8 cellular contexts compared by ENCODE assay signal in the genomic region with DNA sequence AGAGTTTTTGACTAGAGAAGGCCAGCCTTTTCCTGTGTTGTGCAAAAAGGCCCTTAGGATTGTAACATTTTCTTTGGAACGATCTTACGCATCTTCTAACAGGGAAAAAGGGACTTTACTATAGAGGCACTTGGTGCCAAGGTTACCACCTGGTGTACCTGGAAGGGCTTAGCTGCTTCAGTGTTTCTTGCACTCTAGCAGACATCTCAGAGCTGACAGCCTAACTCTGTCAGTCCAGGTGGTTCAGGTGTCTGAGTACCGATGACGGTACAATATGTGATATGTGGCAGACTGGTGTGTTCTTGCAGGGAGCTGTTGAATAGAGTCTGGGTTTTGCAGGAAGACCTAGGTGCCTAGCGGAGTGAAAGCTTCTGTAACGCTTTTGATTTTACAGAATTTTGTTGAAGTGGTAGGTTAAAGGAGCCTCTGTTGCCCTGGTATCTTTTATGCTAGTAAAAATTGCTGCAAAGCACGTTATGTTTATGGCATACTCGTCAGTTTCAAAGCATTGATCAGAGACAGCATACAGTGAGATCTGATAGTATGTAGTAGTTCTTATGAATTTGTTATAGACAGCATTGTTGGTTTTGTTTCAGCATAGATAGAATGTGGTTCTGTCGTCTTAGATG. TPM values are rescaled to one million over a fixed set of nuclear protein-coding genes. Genes with fewer than 3 reads are reported as not detected.
DNase-seq lines count a peak whose midpoint lies in the region; ATAC-seq and TF ChIP-seq lines count a peak whose summit lies in the region.

No MANE protein-coding gene starts in this region.

- H3K4me1 ChIP-seq in breast epithelium: no peaks in the 10 kb centered on the region
- peaks cover 11% of the 10 kb centered on the region for H3K4me1 ChIP-seq in lower lobe of right lung
- H3K4me1 ChIP-seq in upper lobe of left lung: peaks cover 7 to 42% (median 11%) of the 10 kb centered on the region in 4 donors

- peak in 1 of 2 donors; percentile 7 for ATAC-seq in lower lobe of right lung
- no peak for ATAC-seq in upper lobe of left lung (ENCODE audit: low FRiP score in 2 of 2)

- 10 to 13% methylated on average over 6 to 9 of the region's 9 CpGs for WGBS in upper lobe of left lung, 2 donors

- peak; percentile 72 for DNase-seq in NCI-H2171 treated with DMSO at 0.1 percent for 48 hours (lab: John Stamatoyannopoulos, UW)
- DNase-seq in NCI-H2171 (lab: John Stamatoyannopoulos, UW): no peak
- DNase-seq in NCI-H748 (lab: John Stamatoyannopoulos, UW; ENCODE audit: unreplicated experiment): peak; percentile 54
- peak in 1 of 2 donors; percentile 26 for DNase-seq in breast epithelium (ENCODE audit: low spot score in 2 of 2)
- DNase-seq in lower lobe of right lung: no peak
- peak in 1 of 2 donors; percentile 56 for DNase-seq in upper lobe of left lung
- DNase-seq in NCI-H446 treated with DMSO at 0.1 percent for 48 hours (lab: John Stamatoyannopoulos, UW): no peak
- DNase-seq in LoVo (ENCODE audit: low spot score): no peak

- H3K4me3 ChIP-seq in breast epithelium: peak overlapping the region; percentile 95
- peak overlapping the region; percentile 89 for H3K4me3 ChIP-seq in lower lobe of right lung
- peak overlapping the region; percentile 53 to 88 (median 76) for H3K4me3 ChIP-seq in upper lobe of left lung

- no peaks in the 10 kb centered on the region for H3K27me3 ChIP-seq in breast epithelium
- no peaks in the 10 kb centered on the region for H3K27me3 ChIP-seq in lower lobe of right lung (ENCODE audit: low read depth)
- no peaks in the 10 kb centered on the region for H3K27me3 ChIP-seq in upper lobe of left lung

- intact Hi-C loops in breast epithelium (cut with DNase I; ENCODE audit: low total_unique reads) (loop anchor here (5.0 kb wide), 1 partner anchor 366 kb away; the partner anchor contains the start of gene PHTF1), lower lobe of right lung (cut with DNase I) (no loop called here)

- TF ChIP-seq CTCF in breast epithelium (IDR thresholded peaks at IDR 0.05): no peak
- TF ChIP-seq CTCF in lower lobe of right lung (IDR thresholded peaks at IDR 0.05): no peak
- TF ChIP-seq CTCF in upper lobe of left lung (IDR thresholded peaks at IDR 0.05): no peak

- no peak for TF ChIP-seq POLR2A in breast epithelium (IDR thresholded peaks at IDR 0.05)
- TF ChIP-seq POLR2A in upper lobe of left lung (IDR thresholded peaks at IDR 0.05): peak in 1 of 4 donors; percentile 27

- peak overlapping the region; percentile 92 for H3K27ac ChIP-seq in breast epithelium
- H3K27ac ChIP-seq in lower lobe of right lung: peak overlapping the region; percentile 89
- peak overlapping the region; percentile 81 to 93 (median 91) for H3K27ac ChIP-seq in upper lobe of left lung

- H3K36me3 ChIP-seq in breast epithelium (no peaks in the 10 kb centered on the region), lower lobe of right lung (no peaks in the 10 kb centered on the region), upper lobe of left lung (no peaks in the 10 kb centered on the region)

- no peak for TF ChIP-seq EP300 in upper lobe of left lung (IDR thresholded peaks at IDR 0.05)

- H3K9me3 ChIP-seq in breast epithelium: no peaks in the 10 kb centered on the region
- H3K9me3 ChIP-seq in lower lobe of right lung: no peaks in the 10 kb centered on the region
- H3K9me3 ChIP-seq in upper lobe of left lung: no peaks in the 10 kb centered on the region

RNA-seq across cellular contexts. Expression of gene MAGI3, which starts 1.4 kb away (rescaled TPM):
- total RNA-seq in breast epithelium (10 to 100 TPM; 14.9 to 66.9 (median 33.4) TPM), lower lobe of right lung (69.9 TPM), upper lobe of left lung (100 to 1,000 TPM in 2 of 6 donors, 10 to 100 TPM in 4; 43.3 to 181 (median 89.8) TPM)

Comparison
In these comparisons a context has a peak if more than half of its experiments do, and no peak if none do; other contexts are left out.
1. DNase-seq: peak in NCI-H2171 treated with DMSO at 0.1 percent for 48 hours (single experiment) and NCI-H748 (single experiment); none in NCI-H2171 (single experiment), lower lobe of right lung (single experiment), NCI-H446 treated with DMSO at 0.1 percent for 48 hours (single experiment) and LoVo (single experiment).
2. Peak in every context shown above with its lines, with median percentiles within 50 percentile points of each other: H3K27ac ChIP-seq and H3K4me3 ChIP-seq.